Comparison of ENCODE assay signal across 8 cellular contexts in the genomic region with DNA sequence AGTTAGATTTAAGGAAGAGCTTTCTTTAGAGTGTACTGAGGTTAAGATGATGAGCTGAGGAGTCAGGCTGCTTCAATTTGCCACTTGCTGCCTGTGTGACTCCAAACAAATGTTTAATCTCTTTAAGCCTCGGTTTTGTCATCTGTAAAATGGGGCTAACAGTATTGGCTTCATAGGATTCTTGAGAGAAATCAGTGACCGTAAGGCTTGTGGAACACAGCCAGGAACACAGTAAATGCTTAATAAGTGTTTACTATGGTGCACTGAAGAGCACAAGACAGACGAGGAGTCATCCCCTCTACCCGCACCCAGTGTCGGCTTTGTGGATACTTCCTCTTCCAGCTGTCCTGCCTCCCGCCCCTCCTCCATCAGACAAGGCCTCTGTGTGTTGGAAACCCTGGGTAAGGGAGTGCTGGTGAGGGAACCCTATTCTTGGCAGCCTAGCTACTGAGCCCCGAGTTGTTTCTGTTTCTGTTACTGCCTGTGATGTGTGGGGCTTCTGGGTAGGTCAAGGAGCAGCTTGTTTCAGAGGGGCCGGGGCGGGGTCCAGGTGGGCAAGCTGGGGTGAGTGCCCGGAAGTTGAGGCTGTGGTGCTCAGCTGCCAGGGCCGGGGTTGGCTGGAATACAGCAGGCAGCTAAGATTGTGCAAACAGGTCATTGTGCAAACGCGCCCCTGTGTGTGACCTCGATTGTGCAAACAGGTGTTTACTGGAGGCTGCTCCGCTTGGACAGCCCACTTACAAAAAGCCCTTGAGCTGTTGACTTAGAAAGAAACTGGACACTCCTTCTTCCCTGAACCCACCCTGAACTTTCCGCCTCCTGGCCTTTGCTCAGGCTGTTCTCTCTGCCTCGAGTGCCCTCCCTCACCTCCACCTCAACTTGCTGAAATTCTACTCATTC. TPM values are rescaled to one million over a fixed set of nuclear protein-coding genes. Genes with fewer than 3 reads are reported as not detected.
DNase-seq lines count a peak whose midpoint lies in the region; ATAC-seq, FAIRE-seq and TF ChIP-seq lines count a peak whose summit lies in the region.

No MANE protein-coding gene starts in this region.

- H3K4me3 ChIP-seq in Karpas-422 (ENCODE audit: low read length) = 0 out of 2 replicates have a peak overlapping the region, but pooled peaks have one; percentile 13
- H3K4me3 ChIP-seq in left ventricle myocardium inferior = no peak overlapping the region
- H3K4me3 ChIP-seq in gastrocnemius medialis = no peak overlapping the region

- H3K27me3 Mint-ChIP-seq in activated T-helper 2 cell treated with anti-CD3 and anti-CD28 coated beads, Interferon-gamma antibody, Interleukin-2, Interleukin-4, amounts not matched to agents 10 μg/mL and 5 μg/mL and 100 μg/mL, durations not matched to agents 14 hours and 24 hours and 36 hours (ENCODE audit: low read depth) = no peaks in the 10 kb centered on the region

- DNase-seq in Karpas-422 = peak; percentile 73
- peak; percentile 80 for DNase-seq in SIG-M5 (lab: John Stamatoyannopoulos, UW)
- peak; percentile 46 for DNase-seq in left ventricle myocardium inferior
- peak; percentile 12 to 70 for DNase-seq in gastrocnemius medialis
- no peak for DNase-seq in activated T-helper 2 cell treated with anti-CD3 and anti-CD28 coated beads, Interferon-gamma antibody, Interleukin-2, Interleukin-4, amounts not matched to agents 10 μg/mL and 5 μg/mL and 100 μg/mL, durations not matched to agents 14 hours and 24 hours and 36 hours (ENCODE audit: low spot score)
- DNase-seq in H4 (ENCODE audit: low spot score) = no peak
- DNase-seq in urothelium cell line (ENCODE audit: low spot score) = no peak

- H3K27me3 ChIP-seq in Karpas-422 (ENCODE audit: low read length) (no peaks in the 10 kb centered on the region), left ventricle myocardium inferior (ENCODE audit: low read depth) (peaks cover 13% of the 10 kb centered on the region), gastrocnemius medialis (peaks cover 0 to 4% (median 0%) of the 10 kb centered on the region in 3 donors)

- no peaks in the 10 kb centered on the region for H4K20me1 ChIP-seq in Karpas-422 (ENCODE audit: insufficient read depth, low read depth, low read length)

- H3K36me3 ChIP-seq in Karpas-422 (ENCODE audit: insufficient read depth, low read length) (no peaks in the 10 kb centered on the region), left ventricle myocardium inferior (no peaks in the 10 kb centered on the region), gastrocnemius medialis (no peaks in the 10 kb centered on the region)

- H3K9me3 Mint-ChIP-seq in activated T-helper 2 cell treated with anti-CD3 and anti-CD28 coated beads, Interferon-gamma antibody, Interleukin-2, Interleukin-4, amounts not matched to agents 10 μg/mL and 5 μg/mL and 100 μg/mL, durations not matched to agents 14 hours and 24 hours and 36 hours = no peaks in the 10 kb centered on the region

- H3K9me2 ChIP-seq in Karpas-422 (replicated peaks; ENCODE audit: insufficient read depth, low read length) = no peaks in the 10 kb centered on the region

- in situ Hi-C loops in gastrocnemius medialis (cut with MboI; ENCODE audit: low sequenced_read_pairs in 4 of 4) = no loop called here

- H3K4me2 ChIP-seq in Karpas-422 (ENCODE audit: low read depth, low read length, poor library complexity, severe bottlenecking) = peak overlapping the region; percentile 40

- H3K9me3 ChIP-seq in Karpas-422 (ENCODE audit: low read length) = no peaks in the 10 kb centered on the region
- H3K9me3 ChIP-seq in left ventricle myocardium inferior (replicated peaks) = no peaks in the 10 kb centered on the region
- no peaks in the 10 kb centered on the region for H3K9me3 ChIP-seq in gastrocnemius medialis

- no peak overlapping the region for H3K27ac Mint-ChIP-seq in activated T-helper 2 cell treated with anti-CD3 and anti-CD28 coated beads, Interferon-gamma antibody, Interleukin-2, Interleukin-4, amounts not matched to agents 10 μg/mL and 5 μg/mL and 100 μg/mL, durations not matched to agents 14 hours and 24 hours and 36 hours

- peak; percentile 62 to 91 for ATAC-seq in gastrocnemius medialis
- no peak for ATAC-seq in HG03039 (IDR thresholded peaks at IDR 0.05; ENCODE audit: unreplicated experiment)

- no peak overlapping the region for H3K9ac ChIP-seq in Karpas-422 (ENCODE audit: low read length)

- H3K79me2 ChIP-seq in Karpas-422 (ENCODE audit: low read length) = no peaks in the 10 kb centered on the region

- intact Hi-C loops in left ventricle myocardium inferior (cut with micrococcal nuclease) (no loop called here), gastrocnemius medialis (cut with DNase I; ENCODE audit: low total_unique reads) (no loop called here)
- intact Hi-C loops in activated T-helper 2 cell treated with anti-CD3 and anti-CD28 coated beads, Interferon-gamma antibody, Interleukin-2, Interleukin-4, amounts not matched to agents 10 μg/mL and 5 μg/mL and 100 μg/mL, durations not matched to agents 14 hours and 24 hours and 36 hours (cut with micrococcal nuclease) = no loop called here

- peaks cover 8% of the 10 kb centered on the region for H3K4me1 Mint-ChIP-seq in activated T-helper 2 cell treated with anti-CD3 and anti-CD28 coated beads, Interferon-gamma antibody, Interleukin-2, Interleukin-4, amounts not matched to agents 10 μg/mL and 5 μg/mL and 100 μg/mL, durations not matched to agents 14 hours and 24 hours and 36 hours (ENCODE audit: low read depth)

- no peak overlapping the region for H3K4me3 Mint-ChIP-seq in activated T-helper 2 cell treated with anti-CD3 and anti-CD28 coated beads, Interferon-gamma antibody, Interleukin-2, Interleukin-4, amounts not matched to agents 10 μg/mL and 5 μg/mL and 100 μg/mL, durations not matched to agents 14 hours and 24 hours and 36 hours (ENCODE audit: low read depth)

- no peak for TF ChIP-seq CTCF in left ventricle myocardium inferior (IDR thresholded peaks at IDR 0.05; ENCODE audit: borderline replicate concordance)
- no peak for TF ChIP-seq CTCF in gastrocnemius medialis (IDR thresholded peaks at IDR 0.05 in 4 of 5, conservative IDR thresholded peaks at IDR 0.05 in 1 of 5)

- H3K27ac ChIP-seq in Karpas-422 (ENCODE audit: low read length) (no peak overlapping the region), left ventricle myocardium inferior (replicated peaks) (peak overlapping the region; percentile 18), gastrocnemius medialis (peak overlapping the region in 1 of 4 donors; percentile 29)

- no peak overlapping the region for H2AFZ ChIP-seq in Karpas-422 (ENCODE audit: low read length)

- H3K36me3 Mint-ChIP-seq in activated T-helper 2 cell treated with anti-CD3 and anti-CD28 coated beads, Interferon-gamma antibody, Interleukin-2, Interleukin-4, amounts not matched to agents 10 μg/mL and 5 μg/mL and 100 μg/mL, durations not matched to agents 14 hours and 24 hours and 36 hours (ENCODE audit: low read depth) = no peaks in the 10 kb centered on the region

- FAIRE-seq in urothelium cell line (lab: Jason Lieb, UNC) = no peak

- no peak for TF ChIP-seq POLR2A in gastrocnemius medialis (IDR thresholded peaks at IDR 0.05)

- H3K4me1 ChIP-seq in Karpas-422 (ENCODE audit: low read length) (peaks cover 34% of the 10 kb centered on the region), left ventricle myocardium inferior (peaks cover 6% of the 10 kb centered on the region), gastrocnemius medialis (no peaks in the 10 kb centered on the region)

RNA-seq across cellular contexts. Expression of gene CSF3R, which starts 4.0 kb away (rescaled TPM):
- total RNA-seq in Karpas-422 (2014; rRNA removed; shearing (Covaris generic); ENCODE audit: low replicate concordance) = not detected in 2 replicates
- 3.8 TPM for total RNA-seq in left ventricle myocardium inferior
- total RNA-seq in gastrocnemius medialis = 1 to 10 TPM in 3 of 4 donors, under 1 TPM in 1; 0.29 to 6.4 (median 3.9) TPM
- 0.11 and 0.62 TPM in 2 replicates for total RNA-seq in activated T-helper 2 cell treated with anti-CD3 and anti-CD28 coated beads, Interferon-gamma antibody, Interleukin-2, Interleukin-4, amounts not matched to agents 10 μg/mL and 5 μg/mL and 100 μg/mL, durations not matched to agents 14 hours and 24 hours and 36 hours
- not detected in 2 replicates for total RNA-seq in H4 (2014; rRNA removed; shearing (Covaris generic))

RNA-seq across cellular contexts. Expression of gene MRPS15, which starts 22.5 kb away (rescaled TPM):
- total RNA-seq in Karpas-422 (2014; rRNA removed; shearing (Covaris generic); ENCODE audit: low replicate concordance) = 86.7 and 108 TPM in 2 replicates
- total RNA-seq in left ventricle myocardium inferior (108 TPM), gastrocnemius medialis (100 to 1,000 TPM; 106 to 215 (median 160) TPM)
- 117 and 123 TPM in 2 replicates for total RNA-seq in activated T-helper 2 cell treated with anti-CD3 and anti-CD28 coated beads, Interferon-gamma antibody, Interleukin-2, Interleukin-4, amounts not matched to agents 10 μg/mL and 5 μg/mL and 100 μg/mL, durations not matched to agents 14 hours and 24 hours and 36 hours
- 113 and 121 TPM in 2 replicates for total RNA-seq in H4 (2014; rRNA removed; shearing (Covaris generic))

RNA-seq across cellular contexts. Expression of gene OSCP1, which starts 36.4 kb away (rescaled TPM):
- total RNA-seq in Karpas-422 (2014; rRNA removed; shearing (Covaris generic); ENCODE audit: low replicate concordance) = 11.8 and 15.0 TPM in 2 replicates
- total RNA-seq in left ventricle myocardium inferior (7.1 TPM), gastrocnemius medialis (1 to 10 TPM; 3.3 to 6.7 (median 4.7) TPM)
- total RNA-seq in activated T-helper 2 cell treated with anti-CD3 and anti-CD28 coated beads, Interferon-gamma antibody, Interleukin-2, Interleukin-4, amounts not matched to agents 10 μg/mL and 5 μg/mL and 100 μg/mL, durations not matched to agents 14 hours and 24 hours and 36 hours = 0.59 and 1.2 TPM in 2 replicates
- total RNA-seq in H4 (2014; rRNA removed; shearing (Covaris generic)) = 6.9 and 8.4 TPM in 2 replicates

Comparison
In these comparisons a context has a peak if more than half of its experiments do, and no peak if none do; other contexts are left out.
1. DNase-seq: peak in Karpas-422 (single experiment), SIG-M5 (single experiment), left ventricle myocardium inferior (single experiment) and gastrocnemius medialis (2 of 2); none in activated T-helper 2 cell treated with anti-CD3 and anti-CD28 coated beads, Interferon-gamma antibody, Interleukin-2, Interleukin-4, amounts not matched to agents 10 μg/mL and 5 μg/mL and 100 μg/mL, durations not matched to agents 14 hours and 24 hours and 36 hours (single experiment), H4 (single experiment) and urothelium cell line (single experiment).